Comparison of ENCODE assay signal across 1 cellular context in the genomic region with DNA sequence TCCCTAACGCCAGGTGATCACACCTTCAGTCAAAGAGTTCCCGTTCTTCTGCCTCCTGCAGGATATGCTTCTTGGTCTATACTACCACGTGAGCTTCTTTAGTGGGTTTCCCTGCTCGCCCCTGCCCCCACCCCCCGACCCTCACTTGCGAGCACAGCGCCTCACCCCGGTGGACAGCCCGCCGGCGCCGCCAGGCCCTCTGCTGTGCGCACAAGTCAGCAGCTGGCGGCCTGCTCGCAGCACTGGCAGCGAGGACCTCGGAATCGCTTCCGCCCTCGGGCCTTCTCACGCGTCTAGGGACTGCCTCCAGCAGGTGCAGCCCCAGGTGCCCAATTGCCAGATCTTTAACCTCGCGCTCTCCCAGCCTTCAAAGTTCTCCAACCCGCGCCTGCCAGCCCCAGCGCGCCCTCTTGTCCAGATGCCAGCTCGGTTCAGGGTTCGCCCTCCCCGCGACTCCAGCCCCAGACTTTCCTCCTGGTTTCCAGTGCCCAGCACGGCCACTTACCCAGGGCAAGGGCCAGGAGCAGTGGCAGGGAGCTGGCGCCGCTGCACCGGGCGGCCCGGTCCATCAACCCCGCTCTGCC.
TF ChIP-seq lines count a peak whose summit lies in the region.

No MANE protein-coding gene starts in this region.

TF ChIP-seq in HepG2, 621 proteins besides CTCF, POLR2A, EP300 and RAD21 (continued from another document):
- TF ChIP-seq, protein P1, sequence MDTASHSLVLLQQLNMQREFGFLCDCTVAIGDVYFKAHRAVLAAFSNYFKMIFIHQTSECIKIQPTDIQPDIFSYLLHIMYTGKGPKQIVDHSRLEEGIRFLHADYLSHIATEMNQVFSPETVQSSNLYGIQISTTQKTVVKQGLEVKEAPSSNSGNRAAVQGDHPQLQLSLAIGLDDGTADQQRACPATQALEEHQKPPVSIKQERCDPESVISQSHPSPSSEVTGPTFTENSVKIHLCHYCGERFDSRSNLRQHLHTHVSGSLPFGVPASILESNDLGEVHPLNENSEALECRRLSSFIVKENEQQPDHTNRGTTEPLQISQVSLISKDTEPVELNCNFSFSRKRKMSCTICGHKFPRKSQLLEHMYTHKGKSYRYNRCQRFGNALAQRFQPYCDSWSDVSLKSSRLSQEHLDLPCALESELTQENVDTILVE (CRISPR knock-in tag; IDR thresholded peaks at IDR 0.05), result no peak
- TF ChIP-seq, protein P2, sequence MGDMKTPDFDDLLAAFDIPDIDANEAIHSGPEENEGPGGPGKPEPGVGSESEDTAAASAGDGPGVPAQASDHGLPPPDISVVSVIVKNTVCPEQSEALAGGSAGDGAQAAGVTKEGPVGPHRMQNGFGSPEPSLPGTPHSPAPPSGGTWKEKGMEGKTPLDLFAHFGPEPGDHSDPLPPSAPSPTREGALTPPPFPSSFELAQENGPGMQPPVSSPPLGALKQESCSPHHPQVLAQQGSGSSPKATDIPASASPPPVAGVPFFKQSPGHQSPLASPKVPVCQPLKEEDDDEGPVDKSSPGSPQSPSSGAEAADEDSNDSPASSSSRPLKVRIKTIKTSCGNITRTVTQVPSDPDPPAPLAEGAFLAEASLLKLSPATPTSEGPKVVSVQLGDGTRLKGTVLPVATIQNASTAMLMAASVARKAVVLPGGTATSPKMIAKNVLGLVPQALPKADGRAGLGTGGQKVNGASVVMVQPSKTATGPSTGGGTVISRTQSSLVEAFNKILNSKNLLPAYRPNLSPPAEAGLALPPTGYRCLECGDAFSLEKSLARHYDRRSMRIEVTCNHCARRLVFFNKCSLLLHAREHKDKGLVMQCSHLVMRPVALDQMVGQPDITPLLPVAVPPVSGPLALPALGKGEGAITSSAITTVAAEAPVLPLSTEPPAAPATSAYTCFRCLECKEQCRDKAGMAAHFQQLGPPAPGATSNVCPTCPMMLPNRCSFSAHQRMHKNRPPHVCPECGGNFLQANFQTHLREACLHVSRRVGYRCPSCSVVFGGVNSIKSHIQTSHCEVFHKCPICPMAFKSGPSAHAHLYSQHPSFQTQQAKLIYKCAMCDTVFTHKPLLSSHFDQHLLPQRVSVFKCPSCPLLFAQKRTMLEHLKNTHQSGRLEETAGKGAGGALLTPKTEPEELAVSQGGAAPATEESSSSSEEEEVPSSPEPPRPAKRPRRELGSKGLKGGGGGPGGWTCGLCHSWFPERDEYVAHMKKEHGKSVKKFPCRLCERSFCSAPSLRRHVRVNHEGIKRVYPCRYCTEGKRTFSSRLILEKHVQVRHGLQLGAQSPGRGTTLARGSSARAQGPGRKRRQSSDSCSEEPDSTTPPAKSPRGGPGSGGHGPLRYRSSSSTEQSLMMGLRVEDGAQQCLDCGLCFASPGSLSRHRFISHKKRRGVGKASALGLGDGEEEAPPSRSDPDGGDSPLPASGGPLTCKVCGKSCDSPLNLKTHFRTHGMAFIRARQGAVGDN (CRISPR knock-in tag; IDR thresholded peaks at IDR 0.05), result peak; percentile 49
- TF ChIP-seq RBAK (CRISPR knock-in tag; IDR thresholded peaks at IDR 0.05) (no peak), GABPB1 (CRISPR knock-in tag; IDR thresholded peaks at IDR 0.05) (peak; percentile 49; the same call in 1 of the 2 replicates), ZNF292 (CRISPR knock-in tag; IDR thresholded peaks at IDR 0.05; ENCODE audit: borderline replicate concordance, low read depth) (0 out of 2 replicates have a peak, but pooled peaks have one; percentile 12), ZFY (CRISPR knock-in tag; IDR thresholded peaks at IDR 0.05) (peak; percentile 41; the same call in 1 of the 2 replicates), U2AF1 (optimal IDR thresholded peaks at IDR 0.05; ENCODE audit: low read depth, low read length) (no peak), HNRNPLL (IDR thresholded peaks at IDR 0.05; ENCODE audit: low read depth, low read length, poor library complexity, severe bottlenecking) (peak; percentile 37), HNRNPL (IDR thresholded peaks at IDR 0.05; ENCODE audit: low read depth, low read length) (peak; percentile 90), SAP130 (CRISPR knock-in tag; IDR thresholded peaks at IDR 0.05; ENCODE audit: low read depth) (0 out of 2 replicates have a peak, but pooled peaks have one; percentile 8), ZFX (CRISPR knock-in tag; IDR thresholded peaks at IDR 0.05; ENCODE audit: low read depth) (peak; percentile 51)
- TF ChIP-seq, protein P3, sequence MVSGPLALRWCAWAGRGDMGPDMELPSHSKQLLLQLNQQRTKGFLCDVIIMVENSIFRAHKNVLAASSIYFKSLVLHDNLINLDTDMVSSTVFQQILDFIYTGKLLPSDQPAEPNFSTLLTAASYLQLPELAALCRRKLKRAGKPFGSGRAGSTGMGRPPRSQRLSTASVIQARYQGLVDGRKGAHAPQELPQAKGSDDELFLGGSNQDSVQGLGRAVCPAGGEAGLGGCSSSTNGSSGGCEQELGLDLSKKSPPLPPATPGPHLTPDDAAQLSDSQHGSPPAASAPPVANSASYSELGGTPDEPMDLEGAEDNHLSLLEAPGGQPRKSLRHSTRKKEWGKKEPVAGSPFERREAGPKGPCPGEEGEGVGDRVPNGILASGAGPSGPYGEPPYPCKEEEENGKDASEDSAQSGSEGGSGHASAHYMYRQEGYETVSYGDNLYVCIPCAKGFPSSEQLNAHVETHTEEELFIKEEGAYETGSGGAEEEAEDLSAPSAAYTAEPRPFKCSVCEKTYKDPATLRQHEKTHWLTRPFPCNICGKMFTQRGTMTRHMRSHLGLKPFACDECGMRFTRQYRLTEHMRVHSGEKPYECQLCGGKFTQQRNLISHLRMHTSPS (CRISPR knock-in tag; IDR thresholded peaks at IDR 0.05; ENCODE audit: low read depth), result peak; percentile 31; the same call in 1 of the 2 replicates
- TF ChIP-seq, protein P4, sequence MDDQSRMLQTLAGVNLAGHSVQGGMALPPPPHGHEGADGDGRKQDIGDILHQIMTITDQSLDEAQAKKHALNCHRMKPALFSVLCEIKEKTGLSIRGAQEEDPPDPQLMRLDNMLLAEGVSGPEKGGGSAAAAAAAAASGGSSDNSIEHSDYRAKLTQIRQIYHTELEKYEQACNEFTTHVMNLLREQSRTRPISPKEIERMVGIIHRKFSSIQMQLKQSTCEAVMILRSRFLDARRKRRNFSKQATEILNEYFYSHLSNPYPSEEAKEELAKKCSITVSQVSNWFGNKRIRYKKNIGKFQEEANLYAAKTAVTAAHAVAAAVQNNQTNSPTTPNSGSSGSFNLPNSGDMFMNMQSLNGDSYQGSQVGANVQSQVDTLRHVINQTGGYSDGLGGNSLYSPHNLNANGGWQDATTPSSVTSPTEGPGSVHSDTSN (CRISPR knock-in tag; IDR thresholded peaks at IDR 0.05; ENCODE audit: borderline replicate concordance), result no peak
- TF ChIP-seq, protein P5, sequence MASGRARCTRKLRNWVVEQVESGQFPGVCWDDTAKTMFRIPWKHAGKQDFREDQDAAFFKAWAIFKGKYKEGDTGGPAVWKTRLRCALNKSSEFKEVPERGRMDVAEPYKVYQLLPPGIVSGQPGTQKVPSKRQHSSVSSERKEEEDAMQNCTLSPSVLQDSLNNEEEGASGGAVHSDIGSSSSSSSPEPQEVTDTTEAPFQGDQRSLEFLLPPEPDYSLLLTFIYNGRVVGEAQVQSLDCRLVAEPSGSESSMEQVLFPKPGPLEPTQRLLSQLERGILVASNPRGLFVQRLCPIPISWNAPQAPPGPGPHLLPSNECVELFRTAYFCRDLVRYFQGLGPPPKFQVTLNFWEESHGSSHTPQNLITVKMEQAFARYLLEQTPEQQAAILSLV (CRISPR knock-in tag; IDR thresholded peaks at IDR 0.05; ENCODE audit: borderline replicate concordance), result peak; percentile 54; the same call in 1 of the 2 replicates
- TF ChIP-seq, protein P6, sequence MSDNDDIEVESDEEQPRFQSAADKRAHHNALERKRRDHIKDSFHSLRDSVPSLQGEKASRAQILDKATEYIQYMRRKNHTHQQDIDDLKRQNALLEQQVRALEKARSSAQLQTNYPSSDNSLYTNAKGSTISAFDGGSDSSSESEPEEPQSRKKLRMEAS (IDR thresholded peaks at IDR 0.05), result 0 out of 2 replicates have a peak, but pooled peaks have one; percentile 35
- TF ChIP-seq, protein P7, sequence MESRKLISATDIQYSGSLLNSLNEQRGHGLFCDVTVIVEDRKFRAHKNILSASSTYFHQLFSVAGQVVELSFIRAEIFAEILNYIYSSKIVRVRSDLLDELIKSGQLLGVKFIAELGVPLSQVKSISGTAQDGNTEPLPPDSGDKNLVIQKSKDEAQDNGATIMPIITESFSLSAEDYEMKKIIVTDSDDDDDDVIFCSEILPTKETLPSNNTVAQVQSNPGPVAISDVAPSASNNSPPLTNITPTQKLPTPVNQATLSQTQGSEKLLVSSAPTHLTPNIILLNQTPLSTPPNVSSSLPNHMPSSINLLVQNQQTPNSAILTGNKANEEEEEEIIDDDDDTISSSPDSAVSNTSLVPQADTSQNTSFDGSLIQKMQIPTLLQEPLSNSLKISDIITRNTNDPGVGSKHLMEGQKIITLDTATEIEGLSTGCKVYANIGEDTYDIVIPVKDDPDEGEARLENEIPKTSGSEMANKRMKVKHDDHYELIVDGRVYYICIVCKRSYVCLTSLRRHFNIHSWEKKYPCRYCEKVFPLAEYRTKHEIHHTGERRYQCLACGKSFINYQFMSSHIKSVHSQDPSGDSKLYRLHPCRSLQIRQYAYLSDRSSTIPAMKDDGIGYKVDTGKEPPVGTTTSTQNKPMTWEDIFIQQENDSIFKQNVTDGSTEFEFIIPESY (CRISPR knock-in tag; IDR thresholded peaks at IDR 0.05), result peak; percentile 94; the same call in 1 of the 2 replicates
- TF ChIP-seq, protein P8, sequence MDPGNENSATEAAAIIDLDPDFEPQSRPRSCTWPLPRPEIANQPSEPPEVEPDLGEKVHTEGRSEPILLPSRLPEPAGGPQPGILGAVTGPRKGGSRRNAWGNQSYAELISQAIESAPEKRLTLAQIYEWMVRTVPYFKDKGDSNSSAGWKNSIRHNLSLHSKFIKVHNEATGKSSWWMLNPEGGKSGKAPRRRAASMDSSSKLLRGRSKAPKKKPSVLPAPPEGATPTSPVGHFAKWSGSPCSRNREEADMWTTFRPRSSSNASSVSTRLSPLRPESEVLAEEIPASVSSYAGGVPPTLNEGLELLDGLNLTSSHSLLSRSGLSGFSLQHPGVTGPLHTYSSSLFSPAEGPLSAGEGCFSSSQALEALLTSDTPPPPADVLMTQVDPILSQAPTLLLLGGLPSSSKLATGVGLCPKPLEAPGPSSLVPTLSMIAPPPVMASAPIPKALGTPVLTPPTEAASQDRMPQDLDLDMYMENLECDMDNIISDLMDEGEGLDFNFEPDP (CRISPR knock-in tag; conservative IDR thresholded peaks at IDR 0.05), result no peak
- TF ChIP-seq, protein P9, sequence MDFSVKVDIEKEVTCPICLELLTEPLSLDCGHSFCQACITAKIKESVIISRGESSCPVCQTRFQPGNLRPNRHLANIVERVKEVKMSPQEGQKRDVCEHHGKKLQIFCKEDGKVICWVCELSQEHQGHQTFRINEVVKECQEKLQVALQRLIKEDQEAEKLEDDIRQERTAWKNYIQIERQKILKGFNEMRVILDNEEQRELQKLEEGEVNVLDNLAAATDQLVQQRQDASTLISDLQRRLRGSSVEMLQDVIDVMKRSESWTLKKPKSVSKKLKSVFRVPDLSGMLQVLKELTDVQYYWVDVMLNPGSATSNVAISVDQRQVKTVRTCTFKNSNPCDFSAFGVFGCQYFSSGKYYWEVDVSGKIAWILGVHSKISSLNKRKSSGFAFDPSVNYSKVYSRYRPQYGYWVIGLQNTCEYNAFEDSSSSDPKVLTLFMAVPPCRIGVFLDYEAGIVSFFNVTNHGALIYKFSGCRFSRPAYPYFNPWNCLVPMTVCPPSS (IDR thresholded peaks at IDR 0.05), result no peak
